ENCODE assay signal across 17 cellular contexts in the genomic region with DNA sequence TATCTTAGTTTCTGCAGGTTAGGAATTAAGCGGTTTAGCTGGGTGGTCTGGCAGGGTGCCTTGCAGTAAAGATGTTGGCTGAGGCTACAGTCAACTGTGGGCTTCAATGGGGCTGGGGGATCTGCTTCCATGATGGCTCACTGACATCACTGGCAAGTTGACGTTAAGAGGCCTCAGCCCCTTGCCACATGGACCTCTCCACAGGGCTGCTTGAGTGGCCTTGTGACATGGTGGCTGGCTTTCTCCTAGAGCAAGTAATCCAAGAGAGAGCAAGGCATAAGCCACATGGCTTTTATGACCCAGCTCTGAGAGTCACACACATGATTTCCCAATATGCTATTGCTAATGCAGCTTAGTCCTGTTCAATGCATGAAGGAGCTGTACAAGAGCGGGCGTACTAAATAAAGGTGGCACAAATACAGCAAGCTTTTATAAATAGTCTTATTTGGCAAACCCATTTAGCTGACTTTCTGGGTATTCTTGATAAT.
"Had no signal": no experiment of that assay in that cellular context is flagged by ENCODE, and none has a peak within 500 bp of the region (broad histone marks: within the 10 kb centered on the region; RNA-seq: fewer than 3 reads in every experiment).

No MANE protein-coding gene starts in this region.

- H3K4me3 Mint-ChIP-seq: activated CD8-positive, alpha-beta T cell treated with anti-CD3 and anti-CD28 coated beads for 36 hours; central memory CD8-positive, alpha-beta T cell; natural killer cell; type B pancreatic cell had no signal

- H3K9me3 ChIP-seq: esophagus muscularis mucosa, heart left ventricle, sigmoid colon had no signal

- DNase-seq: activated CD8-positive, alpha-beta memory T cell treated with anti-CD3 and anti-CD28 coated beads, Interleukin-2, amount 50 U/mL, for 4 hours; activated CD8-positive, alpha-beta T cell treated with anti-CD3 and anti-CD28 coated beads for 36 hours; activated naive CD4-positive, alpha-beta T cell; dermis blood vessel endothelial cell; heart left ventricle; mammary epithelial cell; natural killer cell; occipital lobe; sigmoid colon; stimulated activated CD4-positive, alpha-beta T cell treated with anti-CD3 and anti-CD28 coated beads, Interleukin-12 subunit alpha, Interleukin-12 subunit beta, amount 100 ng/mL, for 4 hours; stimulated activated naive CD4-positive, alpha-beta T cell had no signal

- H3K27ac Mint-ChIP-seq: activated CD8-positive, alpha-beta T cell treated with anti-CD3 and anti-CD28 coated beads for 36 hours; natural killer cell; type B pancreatic cell had no signal

- ATAC-seq: activated CD4-positive, CD25-positive, alpha-beta regulatory T cell treated with anti-CD3 and anti-CD28 coated beads, Interleukin-2, amount 50 U/mL, for 24 hours; activated CD8-positive, alpha-beta T cell treated with anti-CD3 and anti-CD28 coated beads for 36 hours; heart left ventricle; left lobe of liver; natural killer cell had no signal

- H3K27ac ChIP-seq: esophagus muscularis mucosa, heart left ventricle, sigmoid colon had no signal

- H3K36me3 Mint-ChIP-seq: type B pancreatic cell had no signal

- H3K4me3 ChIP-seq: esophagus muscularis mucosa, heart left ventricle, sigmoid colon had no signal

- H3K27me3 ChIP-seq: esophagus muscularis mucosa, heart left ventricle, sigmoid colon had no signal

- FAIRE-seq: frontal cortex had no signal

- H3K9me3 Mint-ChIP-seq: central memory CD8-positive, alpha-beta T cell; natural killer cell; type B pancreatic cell had no signal

- H3K27me3 Mint-ChIP-seq: activated CD8-positive, alpha-beta T cell treated with anti-CD3 and anti-CD28 coated beads for 36 hours; central memory CD8-positive, alpha-beta T cell; type B pancreatic cell had no signal
